In genomic region chr21:33411949-33412430, GRCh38 we compare ENCODE assay signal across 13 cellular contexts. TPM values are rescaled to one million over a fixed set of nuclear protein-coding genes. Genes with fewer than 3 reads are reported as not detected.
DNase-seq lines count a peak whose midpoint lies in the region; ATAC-seq and TF ChIP-seq lines count a peak whose summit lies in the region.
"Had no signal": no experiment of that assay in that cellular context is flagged by ENCODE, and none has a peak within 500 bp of the region (broad histone marks: within the 10 kb centered on the region; RNA-seq: fewer than 3 reads in every experiment).

No MANE protein-coding gene starts in this region.

- intact Hi-C loops in body of pancreas (cut with DNase I) = no loop called here
- intact Hi-C loops in mucosa of descending colon (cut with DNase I, micrococcal nuclease) = no loop called here

- TF ChIP-seq POLR2A in body of pancreas (IDR thresholded peaks at IDR 0.05) = no peak
- TF ChIP-seq POLR2A in suprapubic skin (IDR thresholded peaks at IDR 0.05) = no peak

- H3K27ac ChIP-seq in body of pancreas (peak overlapping the region in 3 of 4 donors; percentile 52 to 76 (median 54)), suprapubic skin (peak overlapping the region; percentile 32)
- H3K27ac ChIP-seq: uterus had no signal

- H3K4me1 ChIP-seq in body of pancreas = peaks cover 29% of the 10 kb centered on the region
- peaks cover 21% of the 10 kb centered on the region for H3K4me1 ChIP-seq in mucosa of descending colon (ENCODE audit: low read depth)
- H3K4me1 ChIP-seq in suprapubic skin = peaks cover 47% of the 10 kb centered on the region
- H3K4me1 ChIP-seq: uterus had no signal

- H3K9me3 ChIP-seq in body of pancreas (no peaks in the 10 kb centered on the region), mucosa of descending colon (no peaks in the 10 kb centered on the region), suprapubic skin (no peaks in the 10 kb centered on the region)
- H3K9me3 ChIP-seq: uterus had no signal

- peak; percentile 42 for DNase-seq in LoVo (ENCODE audit: low spot score)
- peak in 2 of 4 donors; percentile 38 to 52 for DNase-seq in body of pancreas
- peak; percentile 51 to 75 (median 65) for DNase-seq in mucosa of descending colon
- no peak for DNase-seq in suprapubic skin (ENCODE audit: low spot score in 2 of 2)
- no peak for DNase-seq in stimulated activated naive CD4-positive, alpha-beta T cell (lab: John Stamatoyannopoulos, UW)
- no peak for DNase-seq in NCI-H748 treated with DMSO at 0.1 percent for 48 hours (lab: John Stamatoyannopoulos, UW)
- DNase-seq: activated CD8-positive, alpha-beta memory T cell treated with anti-CD3 and anti-CD28 coated beads, Interleukin-2, amount 50 U/mL, for 4 hours; cortex of kidney; GDM1; NCI-H2171 treated with DMSO at 0.1 percent for 48 hours; uterus had no signal

- ATAC-seq in body of pancreas = peak; percentile 56
- peak; percentile 91 for ATAC-seq in mucosa of descending colon
- ATAC-seq in HG03196 (IDR thresholded peaks at IDR 0.05; ENCODE audit: unreplicated experiment) = no peak

- no peak for TF ChIP-seq EP300 in suprapubic skin (IDR thresholded peaks at IDR 0.05)

- H3K36me3 ChIP-seq in body of pancreas (replicated peaks in 1 of 2; ENCODE audit: insufficient read depth in 1 of 2, low read depth in 2 of 2) (no peaks in the 10 kb centered on the region), mucosa of descending colon (ENCODE audit: low read depth) (no peaks in the 10 kb centered on the region), suprapubic skin (peaks cover 16% of the 10 kb centered on the region)
- H3K36me3 ChIP-seq: uterus had no signal

- WGBS in body of pancreas, 2 donors = 58 to 60% methylated on average over 8 of the region's 8 CpGs
- WGBS in suprapubic skin = 63% methylated on average over 8 of the region's 8 CpGs

- H3K4me3 ChIP-seq in body of pancreas (no peak overlapping the region), mucosa of descending colon (no peak overlapping the region), suprapubic skin (no peak overlapping the region)
- H3K4me3 ChIP-seq: lung, uterus had no signal

- no peaks in the 10 kb centered on the region for H3K27me3 ChIP-seq in body of pancreas
- no peaks in the 10 kb centered on the region for H3K27me3 ChIP-seq in suprapubic skin
- H3K27me3 ChIP-seq: uterus had no signal

- TF ChIP-seq CTCF in body of pancreas (IDR thresholded peaks at IDR 0.05) (no peak), mucosa of descending colon (IDR thresholded peaks at IDR 0.05) (no peak), suprapubic skin (IDR thresholded peaks at IDR 0.05) (no peak)

RNA-seq across cellular contexts. Expression of gene IFNGR2, which starts 8.8 kb away (rescaled TPM):
- total RNA-seq in body of pancreas = 10 to 100 TPM; 30.4 to 32.3 TPM
- 100 to 1,000 TPM in 1 of 3 donors, 10 to 100 TPM in 2; 56.3 to 155 (median 87.8) TPM for total RNA-seq in mucosa of descending colon
- total RNA-seq in suprapubic skin = 10 to 100 TPM; 47.0 to 75.5 (median 61.0) TPM

Comparison
In these comparisons a context has a peak if more than half of its experiments do, and no peak if none do; other contexts are left out.
1. DNase-seq: peak in LoVo (single experiment) and mucosa of descending colon (3 of 3); none in suprapubic skin (0 of 2), stimulated activated naive CD4-positive, alpha-beta T cell (0 of 6) and NCI-H748 treated with DMSO at 0.1 percent for 48 hours (single experiment).